Comparison of ENCODE assay signal across 8 cellular contexts in genomic region chr12:112992541-112993398, GRCh38. TPM values are rescaled to one million over a fixed set of nuclear protein-coding genes. Genes with fewer than 3 reads are reported as not detected.
DNase-seq lines count a peak whose midpoint lies in the region; ATAC-seq and TF ChIP-seq lines count a peak whose summit lies in the region.

No MANE protein-coding gene starts in this region.

- H3K36me3 ChIP-seq in Caco-2 (ENCODE audit: control insufficient read depth, insufficient read depth, low read length) (no peaks in the 10 kb centered on the region), neutrophil (no peaks in the 10 kb centered on the region)

- H3K27me3 ChIP-seq in Caco-2 (replicated peaks; ENCODE audit: control insufficient read depth, insufficient read depth, low read length) (no peaks in the 10 kb centered on the region), neutrophil (no peaks in the 10 kb centered on the region)

- no peak overlapping the region for H3K27ac ChIP-seq in neutrophil

- no TSS peak for BruUV-seq in Caco-2 (replicated peaks; lab: Mats Ljungman, UMichigan)

- no peaks in the 10 kb centered on the region for H3K36me3 Mint-ChIP-seq in Caco-2 (ENCODE audit: insufficient read depth, unreplicated experiment)

- H3K4me3 Mint-ChIP-seq in Caco-2 (ENCODE audit: unreplicated experiment), result no peak overlapping the region

- peak; percentile 77 to 83 for TF ChIP-seq CTCF in Caco-2 (IDR thresholded peaks at IDR 0.05; ENCODE audit: insufficient read depth in 1 of 2, low read depth in 1 of 2, low read length in 1 of 2, severe bottlenecking in 1 of 2, unreplicated experiment in 1 of 2)
- peak; percentile 91 for TF ChIP-seq CTCF in fibroblast of the aortic adventitia (IDR thresholded peaks at IDR 0.05; ENCODE audit: insufficient read depth, low read length)
- TF ChIP-seq CTCF in neutrophil (IDR thresholded peaks at IDR 0.05), result peak; percentile 50

- ATAC-seq in HG02763 (IDR thresholded peaks at IDR 0.05; ENCODE audit: unreplicated experiment), result no peak

- POLR2A ChIA-PET in Caco-2 (lab: Charles Lee), result no interaction called here

- H3K9me3 ChIP-seq in Caco-2 (peaks cover 10% of the 10 kb centered on the region), neutrophil (no peaks in the 10 kb centered on the region)

- no peaks in the 10 kb centered on the region for H3K27me3 Mint-ChIP-seq in Caco-2 (ENCODE audit: insufficient read depth, unreplicated experiment)

- H3K4me3 ChIP-seq in Caco-2 (ENCODE audit: low read depth, low read length) (no peak overlapping the region), fibroblast of the aortic adventitia (ENCODE audit: low read depth, low read length) (no peak overlapping the region), neutrophil (ENCODE audit: low read depth in 1 of 2, low read length in 1 of 2) (no peak overlapping the region)

- peaks cover 28% of the 10 kb centered on the region for H3K9me3 Mint-ChIP-seq in Caco-2 (ENCODE audit: unreplicated experiment)

- H3K4me1 ChIP-seq in Caco-2 (no peaks in the 10 kb centered on the region), neutrophil (ENCODE audit: control insufficient read depth in 1 of 2, insufficient read depth in 1 of 2, low read depth in 1 of 2, low read length in 1 of 2) (no peaks in the 10 kb centered on the region)

- CTCF ChIA-PET in Caco-2 (lab: Charles Lee), result interaction anchor here (0.6 to 1.9 kb wide), 19 partner anchors 8 to 1658 kb away, joined by 3 to 16 read pairs (median 5); partner anchors contain the start of genes OAS1 and OAS2

- H3K4me1 Mint-ChIP-seq in Caco-2 (ENCODE audit: low read depth, unreplicated experiment), result peaks cover 6% of the 10 kb centered on the region

- intact Hi-C loops in Caco-2 (cut with micrococcal nuclease; ENCODE audit: unreplicated experiment), result loop anchor here (1.0 to 2.0 kb wide), 2 partner anchors 39 to 160 kb away; no protein-coding TSS in a partner anchor

- no peak overlapping the region for H3K27ac Mint-ChIP-seq in Caco-2 (ENCODE audit: unreplicated experiment)

- DNase-seq in Caco-2, result peak; percentile 56 to 67
- DNase-seq in HT1080 (ENCODE audit: low read depth), result peak; percentile 73
- DNase-seq in OCI-M1 (lab: John Stamatoyannopoulos, UW), result peak; percentile 90
- DNase-seq in activated T-cell treated with anti-CD3 and anti-CD28 coated beads, Interleukin-2, amount 50 U/mL, for 48 hours, result peak; percentile 75 to 79
- DNase-seq in fibroblast of the aortic adventitia (ENCODE audit: low read depth), result peak; percentile 76
- DNase-seq in effector CD8-positive, alpha-beta T cell (lab: John Stamatoyannopoulos, UW), result no peak

RNA-seq across cellular contexts. Expression of gene OAS2, which starts 14.5 kb away (rescaled TPM):
- total RNA-seq in Caco-2 (2022), result 0.25 TPM in 1 of 2 replicates, not detected in the other
- 1.6 and 2.2 TPM in 2 replicates for total RNA-seq in HT1080 (2014; rRNA removed; shearing (Covaris generic))
- 2.5 and 2.6 TPM in 2 replicates for polyA plus RNA-seq in HT1080 (2015; cell fraction: cytosol; rRNA removed)
- polyA plus RNA-seq in HT1080 (2015; cell fraction: nucleus; rRNA removed), result 2.5 and 3.9 TPM in 2 replicates
- 2.0 and 3.7 TPM in 2 replicates for total RNA-seq in fibroblast of the aortic adventitia (ENCODE audit: low replicate concordance)

RNA-seq across cellular contexts. Expression of gene OAS3, which starts 54.5 kb away (rescaled TPM):
- 18.9 and 22.1 TPM in 2 replicates for total RNA-seq in Caco-2 (2022)
- total RNA-seq in HT1080 (2014; rRNA removed; shearing (Covaris generic)), result 14.8 and 15.8 TPM in 2 replicates
- polyA plus RNA-seq in HT1080 (2015; cell fraction: cytosol; rRNA removed), result 6.4 and 6.7 TPM in 2 replicates
- 10.0 and 10.6 TPM in 2 replicates for polyA plus RNA-seq in HT1080 (2015; cell fraction: nucleus; rRNA removed)
- 3.9 and 5.3 TPM in 2 replicates for total RNA-seq in fibroblast of the aortic adventitia (ENCODE audit: low replicate concordance)
